ENCODE assay signal across 8 cellular contexts in the genomic region with DNA sequence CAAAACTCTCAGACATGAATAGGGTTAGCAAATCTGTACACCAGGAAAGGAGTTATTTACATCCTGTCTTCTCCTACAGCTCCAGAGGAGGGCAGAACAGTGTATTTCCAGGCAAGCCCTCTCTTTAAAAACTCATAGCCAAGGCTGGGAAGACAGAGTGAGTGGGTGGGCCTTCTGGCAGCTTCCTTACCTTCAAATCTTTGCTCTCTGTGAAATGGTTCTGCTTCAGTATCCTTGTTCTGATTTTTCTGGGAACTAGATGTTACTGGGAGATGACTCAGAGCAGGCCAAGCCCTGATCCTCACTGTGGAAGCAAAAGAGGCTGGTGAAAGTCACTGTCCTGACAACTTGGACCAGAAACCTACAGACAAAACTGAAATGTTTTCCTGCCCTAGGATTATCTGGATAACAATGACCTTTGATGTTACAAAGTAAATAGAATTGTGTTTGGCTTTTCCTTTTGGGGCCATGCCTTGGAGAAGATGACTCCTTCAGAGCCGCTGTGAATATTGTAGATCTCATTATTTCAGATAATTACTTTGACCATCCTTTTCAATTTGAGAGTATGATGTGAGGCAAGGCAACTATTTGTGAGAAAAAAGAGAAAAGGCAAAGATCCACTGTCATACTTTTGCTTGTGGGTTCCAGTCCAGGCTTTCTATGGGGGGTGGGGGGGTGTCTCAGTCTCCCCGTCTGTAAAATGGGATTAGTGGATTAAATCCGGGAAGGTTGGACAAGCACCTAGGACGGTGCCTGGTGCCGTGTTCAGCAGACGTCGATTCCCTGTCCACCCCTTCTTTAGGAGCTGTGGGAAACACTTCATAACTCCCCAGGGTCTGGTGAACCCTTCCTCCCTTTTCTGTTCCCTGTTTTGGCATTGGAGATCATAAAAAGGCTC. TPM values are rescaled to one million over a fixed set of nuclear protein-coding genes. Genes with fewer than 3 reads are reported as not detected.
DNase-seq lines count a peak whose midpoint lies in the region; ATAC-seq, FAIRE-seq and TF ChIP-seq lines count a peak whose summit lies in the region.

No MANE protein-coding gene starts in this region.

- no peaks in the 10 kb centered on the region for H3K36me3 Mint-ChIP-seq in activated B cell treated with CpG ODN at 0.5 μM for 24 hours (ENCODE audit: low read depth)

- H3K4me1 Mint-ChIP-seq in activated B cell treated with CpG ODN at 0.5 μM for 24 hours: peaks cover 12% of the 10 kb centered on the region

- H3K36me3 ChIP-seq in pancreas: no peaks in the 10 kb centered on the region

- WGBS in pancreas, 2 donors: 86% methylated on average over 7 of the region's 7 CpGs

- no peaks in the 10 kb centered on the region for H3K9me3 ChIP-seq in pancreas

- H3K27ac ChIP-seq in pancreas: peak overlapping the region in 3 of 4 donors; percentile 6 to 53 (median 38)

- intact Hi-C loops in activated B cell treated with CpG ODN at 0.5 μM for 24 hours (cut with micrococcal nuclease): loop anchor here (1.0 to 5.0 kb wide), 4 partner anchors 8 to 47 kb away; a partner anchor contains a TSS
- intact Hi-C loops in Right ventricle myocardium superior (cut with DNase I): no loop called here
- intact Hi-C loops in pancreas (cut with DNase I): no loop called here

- DNase-seq in AG08396 (ENCODE audit: low spot score) (peak; percentile 56), HCEC 1CT (peak; percentile 28), activated B cell treated with CpG ODN at 0.5 μM for 24 hours (no peak), Right ventricle myocardium superior (no peak), pancreas (no peak), GDM1 (lab: John Stamatoyannopoulos, UW) (no peak)

- peak overlapping the region; percentile 85 for H3K4me3 Mint-ChIP-seq in activated B cell treated with CpG ODN at 0.5 μM for 24 hours

- TF ChIP-seq CTCF in activated B cell treated with CpG ODN at 0.5 μM for 24 hours (IDR thresholded peaks at IDR 0.05) (no peak), pancreas (IDR thresholded peaks at IDR 0.05) (no peak)

- peak overlapping the region in 3 of 4 donors; percentile 50 to 67 (median 53) for H3K4me3 ChIP-seq in pancreas

- POLR2A ChIA-PET in activated B cell treated with CpG ODN at 0.5 μM for 24 hours (lab: Charles Lee): interaction anchor here (1.0 to 1.1 kb wide), 2 partner anchors 10 to 20 kb away, joined by 3 read pairs; no protein-coding TSS in a partner anchor

- no peaks in the 10 kb centered on the region for H3K27me3 ChIP-seq in pancreas

- no peak for FAIRE-seq in pancreas (lab: Jason Lieb, UNC)

- H3K4me1 ChIP-seq in pancreas: peaks cover 0 to 3% (median 0%) of the 10 kb centered on the region in 3 donors

- H3K27ac Mint-ChIP-seq in activated B cell treated with CpG ODN at 0.5 μM for 24 hours: no peak overlapping the region

- H3K9me3 Mint-ChIP-seq in activated B cell treated with CpG ODN at 0.5 μM for 24 hours: no peaks in the 10 kb centered on the region

- ATAC-seq in activated B cell treated with CpG ODN at 0.5 μM for 24 hours (ENCODE audit: low read depth) (no peak), Right ventricle myocardium superior (ENCODE audit: poor library complexity) (peak; percentile 50), pancreas (peak in 3 of 4 donors; percentile 48 to 54 (median 53)), GM19328 (IDR thresholded peaks at IDR 0.05; ENCODE audit: unreplicated experiment) (no peak), HG03442 (IDR thresholded peaks at IDR 0.05; ENCODE audit: unreplicated experiment) (no peak)

- CTCF ChIA-PET in activated B cell treated with CpG ODN at 0.5 μM for 24 hours (lab: Charles Lee): interaction anchor here (0.5 to 0.7 kb wide), 4 partner anchors 13 to 545 kb away, joined by 3 to 4 read pairs (median 4); no protein-coding TSS in a partner anchor

- no peaks in the 10 kb centered on the region for H3K27me3 Mint-ChIP-seq in activated B cell treated with CpG ODN at 0.5 μM for 24 hours

RNA-seq across cellular contexts. Expression of a gene that starts 0.6 kb away (rescaled TPM):
- 1.9 and 2.1 TPM in 2 replicates for total RNA-seq in activated B cell treated with CpG ODN at 0.5 μM for 24 hours
- 1.2 TPM for total RNA-seq in Right ventricle myocardium superior
- total RNA-seq in pancreas: 10 to 100 TPM in 1 of 6 donors, 1 to 10 TPM in 4, under 1 TPM in 1; 0.79 to 15.7 (median 3.6) TPM
- polyA plus RNA-seq in pancreas: 10 to 100 TPM; 15.3 to 69.0 TPM

RNA-seq across cellular contexts. Expression of a gene that starts 19.2 kb away (rescaled TPM):
- total RNA-seq in activated B cell treated with CpG ODN at 0.5 μM for 24 hours (73.0 and 82.5 TPM in 2 replicates), Right ventricle myocardium superior (10.4 TPM), pancreas (10 to 100 TPM in 3 of 6 donors, 1 to 10 TPM in 3; 6.7 to 17.2 (median 9.2) TPM)
- 1 to 10 TPM; 4.1 to 5.5 TPM for polyA plus RNA-seq in pancreas

Comparison
In these comparisons a context has a peak if more than half of its experiments do, and no peak if none do; other contexts are left out.
1. DNase-seq: peak in AG08396 (single experiment) and HCEC 1CT (single experiment); none in activated B cell treated with CpG ODN at 0.5 μM for 24 hours (single experiment), Right ventricle myocardium superior (single experiment), pancreas (0 of 6) and GDM1 (single experiment).
2. ATAC-seq: peak in Right ventricle myocardium superior (single experiment) and pancreas (3 of 4); none in activated B cell treated with CpG ODN at 0.5 μM for 24 hours (single experiment), GM19328 (single experiment) and HG03442 (single experiment).